In the genomic region with DNA sequence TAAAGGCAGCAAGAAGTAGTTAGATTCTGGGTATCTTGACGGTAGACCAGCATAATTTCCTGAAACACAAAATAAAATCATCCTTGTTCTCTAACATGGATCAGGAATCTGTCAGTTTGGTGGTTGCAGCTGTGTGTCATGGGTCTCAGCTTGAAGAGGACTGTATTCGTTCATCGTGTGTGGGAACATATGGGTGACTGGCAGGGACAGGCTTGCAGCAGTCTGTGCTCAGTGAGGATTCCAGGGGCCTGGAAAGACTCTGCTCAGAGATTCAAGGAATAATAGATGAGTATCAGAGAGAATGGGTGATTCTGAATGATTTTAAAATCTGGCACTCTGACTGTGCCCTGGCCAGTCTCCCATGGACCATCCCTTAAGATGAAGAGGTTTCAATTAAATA, we compare ENCODE assay signal across 18 cellular contexts.
"Had no signal": no experiment of that assay in that cellular context is flagged by ENCODE, and none has a peak within 500 bp of the region (broad histone marks: within the 10 kb centered on the region; RNA-seq: fewer than 3 reads in every experiment).

No MANE protein-coding gene starts in this region.

- H3K79me2 ChIP-seq: hepatocyte had no signal

- H3K4me2 ChIP-seq: hepatocyte had no signal

- H3K4me1 ChIP-seq: left ventricle myocardium inferior, pancreas, prostate gland, spleen, suprapubic skin, tibial artery, upper lobe of right lung had no signal

- H3K36me3 ChIP-seq: left ventricle myocardium inferior, pancreas, prostate gland, spleen, suprapubic skin, thoracic aorta, tibial artery, upper lobe of right lung had no signal

- H3K27me3 ChIP-seq: hepatocyte, pancreas, spleen, suprapubic skin, tibial artery, upper lobe of right lung had no signal

- H2AFZ ChIP-seq: hepatocyte had no signal

- H3K27ac ChIP-seq: hepatocyte, left ventricle myocardium inferior, pancreas, prostate gland, spleen, suprapubic skin, thoracic aorta, tibial artery, upper lobe of right lung had no signal

- DNase-seq: islet precursor cell; left ventricle myocardium inferior; mesendoderm; naive thymus-derived CD4-positive, alpha-beta T cell; nucleus accumbens; pancreas; retina; small intestine; spleen; stimulated activated CD4-positive, alpha-beta T cell treated with anti-CD3 and anti-CD28 coated beads, Interleukin-4, amount 100 ng/mL, for 24 hours; stimulated activated naive CD4-positive, alpha-beta T cell; tibial artery; upper lobe of right lung had no signal

- H3K4me3 ChIP-seq: hepatocyte, left ventricle myocardium inferior, lung, pancreas, prostate gland, spleen, suprapubic skin, thoracic aorta, tibial artery, upper lobe of right lung had no signal

- H3K9me3 ChIP-seq: left ventricle myocardium inferior, pancreas, prostate gland, spleen, suprapubic skin, thoracic aorta, tibial artery, upper lobe of right lung had no signal
